Comparison of ENCODE assay signal across 14 cellular contexts in the genomic region with DNA sequence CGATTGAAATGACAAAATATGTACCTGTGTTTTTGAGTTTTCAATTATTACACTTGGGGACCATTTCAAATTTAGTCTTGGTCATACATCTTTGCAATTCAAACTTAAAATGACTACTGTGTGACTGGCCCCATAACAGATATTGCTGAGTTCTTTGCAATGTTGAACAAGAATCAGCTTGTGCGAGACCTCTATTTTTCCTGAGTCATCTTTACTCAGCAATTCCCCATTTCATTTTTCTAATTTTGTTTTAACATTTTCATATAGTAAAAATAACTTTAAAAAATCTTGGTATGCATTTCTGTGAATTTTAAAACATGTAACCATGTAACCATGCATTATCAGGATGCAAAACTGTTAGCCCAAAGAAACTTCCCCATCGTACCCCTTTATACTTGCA.
DNase-seq lines count a peak whose midpoint lies in the region; ATAC-seq, FAIRE-seq and TF ChIP-seq lines count a peak whose summit lies in the region.
"Had no signal": no experiment of that assay in that cellular context is flagged by ENCODE, and none has a peak within 500 bp of the region (broad histone marks: within the 10 kb centered on the region; RNA-seq: fewer than 3 reads in every experiment).

No MANE protein-coding gene starts in this region.

- H2BK5ac ChIP-seq in H1 (ENCODE audit: low read depth, low read length), result no peak overlapping the region

- H3K4me2 ChIP-seq in H1 (ENCODE audit: insufficient read depth in 1 of 2, low read depth in 2 of 2, low read length in 2 of 2), result no peak overlapping the region

- H2AK5ac ChIP-seq in H1 (ENCODE audit: low read depth, low read length), result no peak overlapping the region

- H2BK20ac ChIP-seq in H1 (ENCODE audit: low read length), result no peak overlapping the region

- H4K5ac ChIP-seq in H1 (ENCODE audit: insufficient read length, low read depth, low read length), result no peak overlapping the region

- TF ChIP-seq POLR2A in H1 (IDR thresholded peaks at IDR 0.05; ENCODE audit: control extremely low read depth in 1 of 2, low read depth in 2 of 2, low read length in 2 of 2), result no peak

- H4K91ac ChIP-seq in H1 (replicated peaks; ENCODE audit: insufficient read length, low read length), result no peak overlapping the region

- POLR2A ChIA-PET in RWPE1 (lab: Yijun Ruan, JAX; ENCODE audit: low non-redundant PET), result no interaction called here
- POLR2A ChIA-PET in H1 (lab: Charles Lee; ENCODE audit: partially characterized antibody), result no interaction called here

- WGBS in H1 (ENCODE audit: extremely low coverage in 1 of 2, insufficient coverage in 1 of 2, insufficient read length in 1 of 2, insufficient replicate concordance in 2 of 2, low coverage in 1 of 2, low lambda C conversion rate in 2 of 2, missing lambda C conversion rate in 1 of 2), 2 experiments, result 96% methylated on average over 3 of the region's 3 CpGs; no CpG with 5 or more reads in 1 of the 2 experiments

- no peaks in the 10 kb centered on the region for H4K20me1 ChIP-seq in H1 (replicated peaks in 1 of 2; ENCODE audit: control insufficient read depth in 1 of 2, insufficient read depth in 2 of 2, low read length in 2 of 2)

- H3K56ac ChIP-seq in H1 (replicated peaks; ENCODE audit: insufficient read length, low read depth, low read length), result no peak overlapping the region

- H3K18ac ChIP-seq in H1 (ENCODE audit: extremely low read depth, low read length), result no peak overlapping the region

- no peak overlapping the region for H2BK120ac ChIP-seq in H1 (replicated peaks; ENCODE audit: low read depth, low read length)

- no peak overlapping the region for H3K4ac ChIP-seq in H1 (replicated peaks; ENCODE audit: insufficient read length, low read depth, low read length)

- no peak overlapping the region for H2AFZ ChIP-seq in H1 (ENCODE audit: low read length)

- H3K4me1 ChIP-seq in H1 (replicated peaks in 1 of 4; ENCODE audit: control insufficient read depth in 3 of 4, insufficient read depth in 4 of 4, low read length in 3 of 4), result no peaks in the 10 kb centered on the region
- H3K4me1 ChIP-seq: Caco-2 had no signal

- H3K27me3 ChIP-seq in H1 (replicated peaks in 1 of 4; ENCODE audit: control insufficient read depth in 3 of 4, extremely low read depth in 1 of 4, insufficient read depth in 3 of 4, low read length in 3 of 4), result no peaks in the 10 kb centered on the region

- no peaks in the 10 kb centered on the region for H3K9me3 ChIP-seq in H1 (ENCODE audit: insufficient read depth in 2 of 2, low read depth in 1 of 2, low read length in 1 of 2)
- H3K9me3 ChIP-seq: Caco-2 had no signal

- H2BK15ac ChIP-seq in H1 (ENCODE audit: low read length), result no peak overlapping the region

- H4K8ac ChIP-seq in H1 (ENCODE audit: extremely low read depth, insufficient read depth, low read length), result no peak overlapping the region

- H3K14ac ChIP-seq in H1 (ENCODE audit: insufficient read length), result no peak overlapping the region

- H3K27ac ChIP-seq in RWPE1 (no peak overlapping the region), H1 (ENCODE audit: low read depth, low read length) (no peak overlapping the region)
- H3K27ac ChIP-seq: C4-2B had no signal

- CTCF ChIA-PET in RWPE1 (lab: Yijun Ruan, JAX), result no interaction called here
- CTCF ChIA-PET in H1 (lab: Charles Lee; ENCODE audit: partially characterized antibody), result no interaction called here

- no peak for ATAC-seq in GM21717 (IDR thresholded peaks at IDR 0.05; ENCODE audit: unreplicated experiment)

- intact Hi-C loops in posterior cingulate gyrus (cut with DNase I), result no loop called here

- no peak overlapping the region for H3K4me3 ChIP-seq in H1 (ENCODE audit: extremely low read depth in 1 of 4, insufficient read depth in 2 of 4, low read depth in 3 of 4, low read length in 4 of 4)

- no peak overlapping the region for H3K23ac ChIP-seq in H1 (ENCODE audit: insufficient read length)

- DNase-seq in NCI-H460 (ENCODE audit: extremely low read depth, low read depth), result peak; percentile 9
- DNase-seq in RWPE1 (ENCODE audit: low spot score), result peak; percentile 0
- DNase-seq in H1 (ENCODE audit: low read depth in 1 of 2, low spot score in 2 of 2), result no peak
- no peak for DNase-seq in posterior cingulate gyrus
- no peak for DNase-seq in activated CD8-positive, alpha-beta memory T cell treated with anti-CD3 and anti-CD28 coated beads, Interleukin-2, amount 50 U/mL, for 48 hours
- DNase-seq: ACHN; Caco-2; CD4-positive, alpha-beta T cell; HCEC 1CT had no signal

- FAIRE-seq in H1 (lab: Jason Lieb, UNC), result no peak
- FAIRE-seq: D721Med, GM12892, GM18507 had no signal

- no peak overlapping the region for H2BK12ac ChIP-seq in H1 (ENCODE audit: low read depth, low read length)

- no peak for TF ChIP-seq RAD21 in H1 (IDR thresholded peaks at IDR 0.05 in 1 of 2, conservative IDR thresholded peaks at IDR 0.05 in 1 of 2; ENCODE audit: low read depth in 2 of 2, low read length in 2 of 2)

- no peaks in the 10 kb centered on the region for H3K79me1 ChIP-seq in H1 (ENCODE audit: low read depth, low read length)

- no peaks in the 10 kb centered on the region for H3K36me3 ChIP-seq in H1 (ENCODE audit: control insufficient read depth in 2 of 4, insufficient read depth in 4 of 4, low read length in 3 of 4)

- no peak overlapping the region for H3K9ac ChIP-seq in H1 (replicated peaks in 1 of 4; ENCODE audit: extremely low read depth in 1 of 4, low read depth in 3 of 4, low read length in 3 of 4)

- TF ChIP-seq CTCF in RWPE1 (conservative IDR thresholded peaks at IDR 0.05; ENCODE audit: low read depth), result no peak
- TF ChIP-seq CTCF in H1 (IDR thresholded peaks at IDR 0.05; ENCODE audit: control extremely low read depth in 1 of 3, insufficient read depth in 1 of 3, low read depth in 1 of 3, low read length in 3 of 3), result no peak

- H3K23me2 ChIP-seq in H1 (ENCODE audit: low read depth, low read length), result no peaks in the 10 kb centered on the region

- H3K79me2 ChIP-seq in H1 (ENCODE audit: control insufficient read depth in 1 of 2, insufficient read depth in 2 of 2, low read length in 2 of 2), result no peaks in the 10 kb centered on the region

- no peak for TF ChIP-seq EP300 in H1 (IDR thresholded peaks at IDR 0.05; ENCODE audit: borderline replicate concordance in 1 of 2, low read depth in 2 of 2, low read length in 2 of 2)

TF ChIP-seq in H1, 55 proteins besides CTCF, POLR2A, EP300 and RAD21:
- TF ChIP-seq SIN3A (conservative IDR thresholded peaks at IDR 0.05 in 1 of 2, IDR thresholded peaks at IDR 0.05 in 1 of 2; ENCODE audit: low read depth in 1 of 2, low read length in 2 of 2) (no peak), SUZ12 (IDR thresholded peaks at IDR 0.05; ENCODE audit: low read length) (no peak), BACH1 (IDR thresholded peaks at IDR 0.05; ENCODE audit: low read length) (peak; percentile 77), JUND (IDR thresholded peaks at IDR 0.05; ENCODE audit: low read length) (no peak)

Comparison
In these comparisons a context has a peak if more than half of its experiments do, and no peak if none do; other contexts are left out.
1. DNase-seq: peak in NCI-H460 (single experiment) and RWPE1 (single experiment); none in H1 (0 of 2), posterior cingulate gyrus (0 of 10) and activated CD8-positive, alpha-beta memory T cell treated with anti-CD3 and anti-CD28 coated beads, Interleukin-2, amount 50 U/mL, for 48 hours (single experiment).